Comparison of ENCODE assay signal across 18 cellular contexts in the genomic region with DNA sequence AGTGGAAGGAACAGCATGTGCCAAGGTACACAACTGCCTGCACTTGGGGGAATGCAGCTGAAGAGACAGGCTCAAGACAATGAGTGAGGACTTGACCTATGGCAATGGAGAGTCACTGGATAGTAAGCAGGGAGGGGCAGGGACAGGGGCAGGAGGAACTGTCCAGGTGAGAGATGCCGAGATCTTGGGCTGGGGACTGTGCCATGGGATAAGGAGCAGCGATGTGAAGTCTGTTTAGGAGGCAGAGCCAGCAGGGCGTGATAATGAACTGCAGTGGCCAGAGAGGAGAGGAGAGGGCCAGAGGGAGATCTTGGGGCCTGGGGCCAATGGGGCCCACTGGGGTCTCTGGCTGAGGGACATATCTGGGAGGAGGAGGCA. TPM values are rescaled to one million over a fixed set of nuclear protein-coding genes. Genes with fewer than 3 reads are reported as not detected.
A peak's percentile ranks its signal among the peaks of the same experiment; 100 is the strongest.
DNase-seq lines count a peak whose midpoint lies in the region; ATAC-seq and TF ChIP-seq lines count a peak whose summit lies in the region.
"Had no signal": no experiment of that assay in that cellular context is flagged by ENCODE, and none has a peak within 500 bp of the region (broad histone marks: within the 10 kb centered on the region; RNA-seq: fewer than 3 reads in every experiment).

No MANE protein-coding gene starts in this region.

- DNase-seq in activated naive CD8-positive, alpha-beta T cell treated with anti-CD3 and anti-CD28 coated beads for 36 hours, result no peak
- DNase-seq in naive B cell (no peak), upper lobe of right lung (no peak)
- no peak for DNase-seq in activated CD4-positive, CD25-positive, alpha-beta regulatory T cell (lab: John Stamatoyannopoulos, UW)
- DNase-seq: DMS79, HFFc6, KG1, NCI-H1105 treated with DMSO at 0.1 percent for 48 hours, NCI-H1694 treated with DMSO at 0.1 percent for 48 hours, NCI-H2227 treated with DMSO at 0.1 percent for 48 hours, NCI-H524 treated with DMSO at 0.1 percent for 48 hours, PC-9, SJCRH30 had no signal

- H3K4me3 ChIP-seq in upper lobe of right lung, result no peak overlapping the region
- H3K4me3 ChIP-seq: BLaER1, PC-9, SJCRH30 had no signal

- H3K27me3 Mint-ChIP-seq in activated naive CD8-positive, alpha-beta T cell, result no peaks in the 10 kb centered on the region
- H3K27me3 Mint-ChIP-seq in activated naive CD8-positive, alpha-beta T cell treated with anti-CD3 and anti-CD28 coated beads for 36 hours, result no peaks in the 10 kb centered on the region
- no peaks in the 10 kb centered on the region for H3K27me3 Mint-ChIP-seq in activated T-helper 17 cell treated with anti-CD3 and anti-CD28 coated beads, Interleukin-2, amount 50 U/mL, for 72 hours
- H3K27me3 Mint-ChIP-seq in naive B cell, result no peaks in the 10 kb centered on the region

- peaks cover 21% of the 10 kb centered on the region for H3K4me1 ChIP-seq in upper lobe of right lung

- no peaks in the 10 kb centered on the region for H3K27me3 ChIP-seq in upper lobe of right lung
- H3K27me3 ChIP-seq: BLaER1, SJCRH30 had no signal

- H3K9me3 Mint-ChIP-seq in activated naive CD8-positive, alpha-beta T cell (ENCODE audit: low read depth), result no peaks in the 10 kb centered on the region
- H3K9me3 Mint-ChIP-seq in activated naive CD8-positive, alpha-beta T cell treated with anti-CD3 and anti-CD28 coated beads for 36 hours, result no peaks in the 10 kb centered on the region
- no peaks in the 10 kb centered on the region for H3K9me3 Mint-ChIP-seq in activated T-helper 17 cell treated with anti-CD3 and anti-CD28 coated beads, Interleukin-2, amount 50 U/mL, for 72 hours
- H3K9me3 Mint-ChIP-seq in naive B cell, result no peaks in the 10 kb centered on the region
- H3K9me3 Mint-ChIP-seq: HFFc6 had no signal

- H3K36me3 Mint-ChIP-seq in activated naive CD8-positive, alpha-beta T cell, result peaks cover 3% of the 10 kb centered on the region
- peaks cover 6% of the 10 kb centered on the region for H3K36me3 Mint-ChIP-seq in activated naive CD8-positive, alpha-beta T cell treated with anti-CD3 and anti-CD28 coated beads for 36 hours
- peaks cover 8% of the 10 kb centered on the region for H3K36me3 Mint-ChIP-seq in activated T-helper 17 cell treated with anti-CD3 and anti-CD28 coated beads, Interleukin-2, amount 50 U/mL, for 72 hours (ENCODE audit: low read depth)
- peaks cover 0 to 8% of the 10 kb centered on the region in 2 donors for H3K36me3 Mint-ChIP-seq in naive B cell

- no peak overlapping the region for H3K27ac ChIP-seq in upper lobe of right lung
- H3K27ac ChIP-seq: BLaER1, PC-9, SJCRH30 had no signal

- H3K9me3 ChIP-seq in upper lobe of right lung, result no peaks in the 10 kb centered on the region
- H3K9me3 ChIP-seq: BLaER1, SJCRH30 had no signal

- peak overlapping the region; percentile 28 for H3K27ac Mint-ChIP-seq in activated naive CD8-positive, alpha-beta T cell
- H3K27ac Mint-ChIP-seq in activated naive CD8-positive, alpha-beta T cell treated with anti-CD3 and anti-CD28 coated beads for 36 hours, result no peak overlapping the region
- peak overlapping the region; percentile 59 for H3K27ac Mint-ChIP-seq in activated T-helper 17 cell treated with anti-CD3 and anti-CD28 coated beads, Interleukin-2, amount 50 U/mL, for 72 hours
- peak overlapping the region in 4 of 6 donors; percentile 50 to 70 (median 59) for H3K27ac Mint-ChIP-seq in naive B cell
- H3K27ac Mint-ChIP-seq: HFFc6 had no signal

- intact Hi-C loops in upper lobe of right lung (cut with DNase I), result no loop called here

- H3K4me3 Mint-ChIP-seq in activated naive CD8-positive, alpha-beta T cell, result no peak overlapping the region
- H3K4me3 Mint-ChIP-seq in activated naive CD8-positive, alpha-beta T cell treated with anti-CD3 and anti-CD28 coated beads for 36 hours, result no peak overlapping the region
- H3K4me3 Mint-ChIP-seq in activated T-helper 17 cell treated with anti-CD3 and anti-CD28 coated beads, Interleukin-2, amount 50 U/mL, for 72 hours, result no peak overlapping the region
- peak overlapping the region in 1 of 8 donors; percentile 8 for H3K4me3 Mint-ChIP-seq in naive B cell
- H3K4me3 Mint-ChIP-seq: HFFc6 had no signal

- H3K4me1 Mint-ChIP-seq in activated naive CD8-positive, alpha-beta T cell (ENCODE audit: low read depth), result peaks cover 21% of the 10 kb centered on the region
- peaks cover 12% of the 10 kb centered on the region for H3K4me1 Mint-ChIP-seq in activated naive CD8-positive, alpha-beta T cell treated with anti-CD3 and anti-CD28 coated beads for 36 hours
- H3K4me1 Mint-ChIP-seq in activated T-helper 17 cell treated with anti-CD3 and anti-CD28 coated beads, Interleukin-2, amount 50 U/mL, for 72 hours, result peaks cover 27% of the 10 kb centered on the region
- H3K4me1 Mint-ChIP-seq in naive B cell, result peaks cover 32 to 45% (median 37%) of the 10 kb centered on the region in 3 donors

- H3K36me3 ChIP-seq in upper lobe of right lung, result peaks cover 9% of the 10 kb centered on the region
- H3K36me3 ChIP-seq: SJCRH30 had no signal

- TF ChIP-seq CTCF in upper lobe of right lung (IDR thresholded peaks at IDR 0.05), result no peak

- no peak for ATAC-seq in activated T-helper 17 cell treated with anti-CD3 and anti-CD28 coated beads, Interleukin-2, amount 50 U/mL, for 72 hours (replicated peaks)
- ATAC-seq in naive B cell (ENCODE audit: low read depth in 2 of 2) (no peak), upper lobe of right lung (peak; percentile 7), HG02973 (IDR thresholded peaks at IDR 0.05; ENCODE audit: unreplicated experiment) (no peak)
- ATAC-seq in activated CD4-positive, CD25-positive, alpha-beta regulatory T cell treated with anti-CD3 and anti-CD28 coated beads, Interleukin-2, amount 50 U/mL, for 24 hours, result no peak

RNA-seq across cellular contexts. Expression of a gene that starts 17.8 kb away (rescaled TPM):
- 10 to 100 TPM; 77.1 to 86.7 TPM for total RNA-seq in activated naive CD8-positive, alpha-beta T cell treated with anti-CD3 and anti-CD28 coated beads for 36 hours
- total RNA-seq in activated T-helper 17 cell treated with anti-CD3 and anti-CD28 coated beads, Interleukin-2, amount 50 U/mL, for 72 hours, result 10 to 100 TPM; 40.0 to 63.2 TPM
- 10 to 100 TPM; 46.6 to 72.0 (median 62.5) TPM for polyA plus RNA-seq in naive B cell (ENCODE audit: low read depth in 6 of 6)
- total RNA-seq in upper lobe of right lung, result 67.0 TPM
